1 cellular context compared by ENCODE assay signal in the genomic region with DNA sequence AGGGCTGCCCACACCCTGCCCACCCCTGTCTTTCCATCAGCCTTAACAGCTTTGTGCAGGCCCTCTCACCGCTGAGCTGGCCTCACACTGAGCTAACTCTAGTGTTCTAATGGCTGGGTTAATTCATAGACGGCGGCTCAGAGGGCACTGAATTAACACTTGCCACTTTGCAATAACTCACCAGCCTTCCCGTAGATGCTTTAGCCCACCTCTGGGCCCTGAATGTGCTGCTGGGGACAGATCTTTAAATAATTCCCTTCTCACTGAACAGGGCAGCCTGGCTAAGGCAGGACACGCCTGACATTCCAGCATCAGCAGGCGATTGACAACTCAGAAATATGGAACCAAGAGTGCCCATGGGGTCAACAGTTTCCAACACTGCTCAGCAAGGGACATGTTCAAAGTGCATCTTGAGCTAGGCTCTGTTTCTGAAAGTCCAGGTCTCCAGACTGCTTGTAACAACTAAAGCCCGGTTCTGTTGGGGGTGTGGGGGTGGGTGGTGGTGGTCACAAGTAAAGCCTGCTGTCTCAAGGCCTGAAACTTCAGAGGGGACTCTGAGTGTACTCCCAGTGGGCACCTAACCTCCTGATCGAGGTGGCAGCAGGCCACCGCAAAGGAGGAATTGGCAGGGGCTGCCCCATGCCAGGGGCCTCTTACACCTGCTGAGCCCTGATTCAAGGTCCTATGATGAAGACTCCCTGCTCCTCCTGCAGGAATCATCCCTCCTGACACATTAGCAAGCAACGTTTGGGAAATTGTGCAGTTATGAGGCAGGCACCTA.
TF ChIP-seq lines count a peak whose summit lies in the region.

No MANE protein-coding gene starts in this region.

TF ChIP-seq in H1, 55 proteins besides CTCF, POLR2A, EP300 and RAD21:
- TF ChIP-seq, protein P1, sequence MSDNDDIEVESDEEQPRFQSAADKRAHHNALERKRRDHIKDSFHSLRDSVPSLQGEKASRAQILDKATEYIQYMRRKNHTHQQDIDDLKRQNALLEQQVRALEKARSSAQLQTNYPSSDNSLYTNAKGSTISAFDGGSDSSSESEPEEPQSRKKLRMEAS (IDR thresholded peaks at IDR 0.05): no peak
- TF ChIP-seq JUN (IDR thresholded peaks at IDR 0.05; ENCODE audit: low read depth, low read length) (no peak), CBX5 (IDR thresholded peaks at IDR 0.05; ENCODE audit: low read depth, low read length) (no peak), CREB1 (IDR thresholded peaks at IDR 0.05) (no peak), CTBP2 (IDR thresholded peaks at IDR 0.05; ENCODE audit: borderline replicate concordance, insufficient read depth, insufficient read length, low read length) (no peak), SRF (IDR thresholded peaks at IDR 0.05; ENCODE audit: low read depth, low read length) (no peak), NANOG (IDR thresholded peaks at IDR 0.05; ENCODE audit: insufficient read depth, low read depth, low read length, poor library complexity, severe bottlenecking) (no peak), EZH2 (IDR thresholded peaks at IDR 0.05; ENCODE audit: low read depth, low read length, severe bottlenecking) (no peak), BRCA1 (IDR thresholded peaks at IDR 0.05; ENCODE audit: low read depth, low read length) (no peak), YY1 (IDR thresholded peaks at IDR 0.05; ENCODE audit: low read depth, low read length) (no peak), KDM1A (IDR thresholded peaks at IDR 0.05; ENCODE audit: borderline replicate concordance, low read length) (no peak), KDM4A (IDR thresholded peaks at IDR 0.05; ENCODE audit: low read depth, low read length, severe bottlenecking) (no peak), CHD2 (IDR thresholded peaks at IDR 0.05; ENCODE audit: low read length) (no peak), GTF2F1 (IDR thresholded peaks at IDR 0.05; ENCODE audit: borderline replicate concordance, low read depth, low read length) (no peak)
- TF ChIP-seq, protein P2, sequence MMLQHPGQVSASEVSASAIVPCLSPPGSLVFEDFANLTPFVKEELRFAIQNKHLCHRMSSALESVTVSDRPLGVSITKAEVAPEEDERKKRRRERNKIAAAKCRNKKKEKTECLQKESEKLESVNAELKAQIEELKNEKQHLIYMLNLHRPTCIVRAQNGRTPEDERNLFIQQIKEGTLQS (IDR thresholded peaks at IDR 0.05; ENCODE audit: insufficient read depth, low read depth, low read length): no peak
TF ChIP-seq in H1: peak in this region for 0.
